16 cellular contexts compared by ENCODE assay signal in genomic region chr1:163055531-163055930, GRCh38. TPM values are rescaled to one million over a fixed set of nuclear protein-coding genes. Genes with fewer than 3 reads are reported as not detected.
DNase-seq lines count a peak whose midpoint lies in the region; ATAC-seq and FAIRE-seq lines count a peak whose summit lies in the region.
"Had no signal": no experiment of that assay in that cellular context is flagged by ENCODE, and none has a peak within 500 bp of the region (broad histone marks: within the 10 kb centered on the region; RNA-seq: fewer than 3 reads in every experiment).

No MANE protein-coding gene starts in this region.

- no peak overlapping the region for H4K91ac ChIP-seq in neuronal stem cell (ENCODE audit: low read depth, low read length, poor library complexity)

- no peak overlapping the region for H2BK15ac ChIP-seq in neuronal stem cell (ENCODE audit: low read length)

- no peak overlapping the region for H3K27ac Mint-ChIP-seq in activated CD8-positive, alpha-beta memory T cell treated with anti-CD3 and anti-CD28 coated beads, Interleukin-2, amount 10 ng/mL, durations not matched to agents 7 days and 5 days
- H3K27ac Mint-ChIP-seq: immature natural killer cell, memory B cell had no signal

- H3K4me3 ChIP-seq in neuronal stem cell (ENCODE audit: low read length in 2 of 2), result no peak overlapping the region
- H3K4me3 ChIP-seq: BLaER1 treated with 17β-estradiol and CSF1 and Interleukin-3, amounts not matched to agents 10 nM and 100 nM; right atrium auricular region had no signal

- H2BK5ac ChIP-seq in neuronal stem cell (ENCODE audit: low read length), result no peak overlapping the region

- no CpG with 5 or more reads among the region's 4 CpGs for WGBS in neuronal stem cell (ENCODE audit: extremely low coverage in 2 of 2, insufficient read length in 2 of 2, insufficient replicate concordance in 1 of 2), 2 donors

- no peak for ATAC-seq in activated CD8-positive, alpha-beta memory T cell treated with anti-CD3 and anti-CD28 coated beads, Interleukin-2, amount 10 ng/mL, durations not matched to agents 7 days and 5 days

- no peak overlapping the region for H3K9ac ChIP-seq in neuronal stem cell (ENCODE audit: low read depth, low read length, poor library complexity)
- H3K9ac ChIP-seq: BLaER1 treated with 17β-estradiol and CSF1 and Interleukin-3, amounts not matched to agents 10 nM and 100 nM had no signal

- H3K4me3 Mint-ChIP-seq in activated CD8-positive, alpha-beta memory T cell treated with anti-CD3 and anti-CD28 coated beads, Interleukin-2, amount 10 ng/mL, durations not matched to agents 7 days and 5 days, result no peak overlapping the region
- H3K4me3 Mint-ChIP-seq: immature natural killer cell, memory B cell, neural crest cell had no signal

- peak overlapping the region; percentile 4 for H3K4me2 ChIP-seq in neuronal stem cell (ENCODE audit: insufficient read depth, low read length, poor library complexity, severe bottlenecking)

- no peaks in the 10 kb centered on the region for H3K36me3 ChIP-seq in neuronal stem cell (replicated peaks in 1 of 2; ENCODE audit: control insufficient read depth in 2 of 2, insufficient read depth in 2 of 2, low read length in 2 of 2)
- H3K36me3 ChIP-seq: BLaER1 treated with 17β-estradiol and CSF1 and Interleukin-3, amounts not matched to agents 10 nM and 100 nM; right atrium auricular region had no signal

- no peak overlapping the region for H3K23ac ChIP-seq in neuronal stem cell (ENCODE audit: low read depth, low read length, poor library complexity)

- no peak overlapping the region for H4K8ac ChIP-seq in neuronal stem cell (ENCODE audit: low read depth, low read length)

- H2AK5ac ChIP-seq in neuronal stem cell (ENCODE audit: low read depth, low read length), result no peak overlapping the region

- FAIRE-seq in frontal cortex (lab: Jason Lieb, UNC), result no peak

- H3K27me3 ChIP-seq in neuronal stem cell (ENCODE audit: control insufficient read depth in 3 of 3, insufficient read depth in 3 of 3, low read depth in 1 of 3, low read length in 3 of 3), result no peaks in the 10 kb centered on the region
- H3K27me3 ChIP-seq: BLaER1 treated with 17β-estradiol and CSF1 and Interleukin-3, amounts not matched to agents 10 nM and 100 nM; right atrium auricular region had no signal

- peak; percentile 95 for DNase-seq in NCI-H1092 treated with DMSO at 0.1 percent for 48 hours (lab: John Stamatoyannopoulos, UW)
- DNase-seq in NCI-H2107 treated with DMSO at 0.1 percent for 48 hours (lab: John Stamatoyannopoulos, UW; ENCODE audit: unreplicated experiment), result peak; percentile 94
- DNase-seq in OCI-M1 (lab: John Stamatoyannopoulos, UW), result peak; percentile 53
- DNase-seq in neuronal stem cell (ENCODE audit: low spot score), result no peak
- DNase-seq in NCI-H446 treated with DMSO at 0.1 percent for 48 hours (lab: John Stamatoyannopoulos, UW), result no peak
- DNase-seq in frontal cortex (ENCODE audit: low spot score in 2 of 2), result no peak
- no peak for DNase-seq in activated CD8-positive, alpha-beta memory T cell treated with anti-CD3 and anti-CD28 coated beads, Interleukin-2, amount 10 ng/mL, durations not matched to agents 7 days and 5 days
- DNase-seq: activated gamma-delta T cell treated with Interleukin-2 at 50 U/mL for 16 hours, immature natural killer cell had no signal

- no peaks in the 10 kb centered on the region for H3K4me1 Mint-ChIP-seq in activated CD8-positive, alpha-beta memory T cell treated with anti-CD3 and anti-CD28 coated beads, Interleukin-2, amount 10 ng/mL, durations not matched to agents 7 days and 5 days
- H3K4me1 Mint-ChIP-seq: immature natural killer cell, memory B cell, neural crest cell had no signal

- peaks cover 2% of the 10 kb centered on the region for H3K27me3 Mint-ChIP-seq in activated CD8-positive, alpha-beta memory T cell treated with anti-CD3 and anti-CD28 coated beads, Interleukin-2, amount 10 ng/mL, durations not matched to agents 7 days and 5 days

- no peaks in the 10 kb centered on the region for H3K9me3 Mint-ChIP-seq in activated CD8-positive, alpha-beta memory T cell treated with anti-CD3 and anti-CD28 coated beads, Interleukin-2, amount 10 ng/mL, durations not matched to agents 7 days and 5 days (ENCODE audit: low read depth)
- H3K9me3 Mint-ChIP-seq: immature natural killer cell, neural crest cell had no signal

- no peaks in the 10 kb centered on the region for H3K36me3 Mint-ChIP-seq in activated CD8-positive, alpha-beta memory T cell treated with anti-CD3 and anti-CD28 coated beads, Interleukin-2, amount 10 ng/mL, durations not matched to agents 7 days and 5 days
- H3K36me3 Mint-ChIP-seq: immature natural killer cell, memory B cell had no signal

- no peak overlapping the region for H3K4ac ChIP-seq in neuronal stem cell (ENCODE audit: low read length)

- no peak overlapping the region for H3K14ac ChIP-seq in neuronal stem cell (ENCODE audit: low read length)

- peaks cover 0 to 3% of the 10 kb centered on the region in 2 donors for H3K4me1 ChIP-seq in neuronal stem cell (ENCODE audit: control insufficient read depth in 2 of 2, insufficient read depth in 1 of 2, low read depth in 1 of 2, low read length in 2 of 2)
- H3K4me1 ChIP-seq: right atrium auricular region had no signal

- H2BK12ac ChIP-seq in neuronal stem cell (ENCODE audit: low read length), result no peak overlapping the region

- no peaks in the 10 kb centered on the region for H3K79me1 ChIP-seq in neuronal stem cell (ENCODE audit: low read depth, low read length)

- H3K27ac ChIP-seq in neuronal stem cell (replicated peaks; ENCODE audit: low read length), result no peak overlapping the region
- H3K27ac ChIP-seq: epithelial cell of prostate, right atrium auricular region had no signal

- no peak overlapping the region for H2BK120ac ChIP-seq in neuronal stem cell (ENCODE audit: low read depth, low read length)

- H3K18ac ChIP-seq in neuronal stem cell (ENCODE audit: low read length), result no peak overlapping the region

- CTCF ChIA-PET in activated CD8-positive, alpha-beta memory T cell treated with anti-CD3 and anti-CD28 coated beads, Interleukin-2, amount 10 ng/mL, durations not matched to agents 7 days and 5 days (lab: Charles Lee), result no interaction called here

- no peaks in the 10 kb centered on the region for H3K9me3 ChIP-seq in neuronal stem cell (replicated peaks in 1 of 2; ENCODE audit: control insufficient read depth in 2 of 2, insufficient read depth in 1 of 2, low read depth in 1 of 2, low read length in 2 of 2)
- H3K9me3 ChIP-seq: BLaER1 treated with 17β-estradiol and CSF1 and Interleukin-3, amounts not matched to agents 10 nM and 100 nM; right atrium auricular region had no signal

- H2AFZ ChIP-seq in neuronal stem cell (ENCODE audit: low read length), result no peak overlapping the region

RNA-seq across cellular contexts. Expression of gene RGS4, which starts 13.6 kb away (rescaled TPM):
- polyA plus RNA-seq in neuronal stem cell (2013, experiment 1 of 2), result 0.54 TPM
- polyA plus RNA-seq in neuronal stem cell (2013, experiment 2 of 2), result 0.69 TPM
- total RNA-seq in frontal cortex, result 7.3 TPM
- total RNA-seq in activated CD8-positive, alpha-beta memory T cell treated with anti-CD3 and anti-CD28 coated beads, Interleukin-2, amount 10 ng/mL, durations not matched to agents 7 days and 5 days, result not detected
- total RNA-seq: NCI-H460; T-helper 1 cell treated with Interleukin-12 subunit alpha and Interleukin-12 subunit beta and Interleukin-4 antibody, amounts not matched to agents 30 ng/mL and 1 ng/mL, for 36 hours had no signal
- polyA plus RNA-seq: immature natural killer cell had no signal

Comparison
In these comparisons a context has a peak if more than half of its experiments do, and no peak if none do; other contexts are left out.
1. DNase-seq: peak in NCI-H1092 treated with DMSO at 0.1 percent for 48 hours (single experiment), NCI-H2107 treated with DMSO at 0.1 percent for 48 hours (single experiment) and OCI-M1 (single experiment); none in neuronal stem cell (single experiment), NCI-H446 treated with DMSO at 0.1 percent for 48 hours (single experiment), frontal cortex (0 of 2) and activated CD8-positive, alpha-beta memory T cell treated with anti-CD3 and anti-CD28 coated beads, Interleukin-2, amount 10 ng/mL, durations not matched to agents 7 days and 5 days (single experiment).